ENCODE assay signal across 2 cellular contexts in the genomic region with DNA sequence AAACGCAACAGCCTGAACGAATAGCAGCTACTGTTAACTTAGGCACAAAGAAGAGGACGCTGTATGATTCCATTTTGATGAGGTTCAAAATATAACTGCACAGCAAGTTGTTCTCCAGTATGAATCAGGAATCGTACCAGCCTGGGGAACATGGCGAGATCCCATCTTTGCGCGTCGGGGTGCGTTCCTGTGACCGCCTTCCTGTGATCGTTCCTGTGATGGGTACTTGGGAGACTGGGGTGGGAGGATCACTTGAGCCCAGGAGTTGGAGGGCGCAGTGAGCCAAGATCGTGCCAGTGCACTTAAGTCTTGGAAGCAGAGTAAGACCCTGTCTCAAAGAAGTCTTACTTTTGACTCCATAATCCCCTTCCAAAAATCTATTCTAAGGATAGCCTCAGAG.
TF ChIP-seq lines count a peak whose summit lies in the region.

No MANE protein-coding gene starts in this region.

TF ChIP-seq in SK-N-SH, 30 proteins besides CTCF, POLR2A, EP300 and RAD21 (continued from another document):
- TF ChIP-seq, protein P1, sequence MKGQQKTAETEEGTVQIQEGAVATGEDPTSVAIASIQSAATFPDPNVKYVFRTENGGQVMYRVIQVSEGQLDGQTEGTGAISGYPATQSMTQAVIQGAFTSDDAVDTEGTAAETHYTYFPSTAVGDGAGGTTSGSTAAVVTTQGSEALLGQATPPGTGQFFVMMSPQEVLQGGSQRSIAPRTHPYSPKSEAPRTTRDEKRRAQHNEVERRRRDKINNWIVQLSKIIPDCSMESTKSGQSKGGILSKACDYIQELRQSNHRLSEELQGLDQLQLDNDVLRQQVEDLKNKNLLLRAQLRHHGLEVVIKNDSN (IDR thresholded peaks at IDR 0.05; ENCODE audit: borderline replicate concordance, low read depth): no peak
- TF ChIP-seq, protein P2, sequence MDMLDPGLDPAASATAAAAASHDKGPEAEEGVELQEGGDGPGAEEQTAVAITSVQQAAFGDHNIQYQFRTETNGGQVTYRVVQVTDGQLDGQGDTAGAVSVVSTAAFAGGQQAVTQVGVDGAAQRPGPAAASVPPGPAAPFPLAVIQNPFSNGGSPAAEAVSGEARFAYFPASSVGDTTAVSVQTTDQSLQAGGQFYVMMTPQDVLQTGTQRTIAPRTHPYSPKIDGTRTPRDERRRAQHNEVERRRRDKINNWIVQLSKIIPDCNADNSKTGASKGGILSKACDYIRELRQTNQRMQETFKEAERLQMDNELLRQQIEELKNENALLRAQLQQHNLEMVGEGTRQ (IDR thresholded peaks at IDR 0.05; ENCODE audit: borderline replicate concordance, low read depth, low read length): no peak
- TF ChIP-seq NRF1 (IDR thresholded peaks at IDR 0.05; ENCODE audit: low read depth, low read length) (no peak), SMC3 (IDR thresholded peaks at IDR 0.05; ENCODE audit: low read depth, low read length) (no peak), TAF1 (IDR thresholded peaks at IDR 0.05; ENCODE audit: borderline replicate concordance, low read depth, low read length) (no peak), CHD2 (IDR thresholded peaks at IDR 0.05; ENCODE audit: low read length, partially characterized antibody) (no peak), ELF1 (IDR thresholded peaks at IDR 0.05) (no peak), JUND (IDR thresholded peaks at IDR 0.05) (no peak), TEAD4 (IDR thresholded peaks at IDR 0.05; ENCODE audit: borderline replicate concordance, insufficient read depth) (no peak), RXRA (IDR thresholded peaks at IDR 0.05; ENCODE audit: borderline replicate concordance, low read depth) (no peak)
- TF ChIP-seq, protein P3, sequence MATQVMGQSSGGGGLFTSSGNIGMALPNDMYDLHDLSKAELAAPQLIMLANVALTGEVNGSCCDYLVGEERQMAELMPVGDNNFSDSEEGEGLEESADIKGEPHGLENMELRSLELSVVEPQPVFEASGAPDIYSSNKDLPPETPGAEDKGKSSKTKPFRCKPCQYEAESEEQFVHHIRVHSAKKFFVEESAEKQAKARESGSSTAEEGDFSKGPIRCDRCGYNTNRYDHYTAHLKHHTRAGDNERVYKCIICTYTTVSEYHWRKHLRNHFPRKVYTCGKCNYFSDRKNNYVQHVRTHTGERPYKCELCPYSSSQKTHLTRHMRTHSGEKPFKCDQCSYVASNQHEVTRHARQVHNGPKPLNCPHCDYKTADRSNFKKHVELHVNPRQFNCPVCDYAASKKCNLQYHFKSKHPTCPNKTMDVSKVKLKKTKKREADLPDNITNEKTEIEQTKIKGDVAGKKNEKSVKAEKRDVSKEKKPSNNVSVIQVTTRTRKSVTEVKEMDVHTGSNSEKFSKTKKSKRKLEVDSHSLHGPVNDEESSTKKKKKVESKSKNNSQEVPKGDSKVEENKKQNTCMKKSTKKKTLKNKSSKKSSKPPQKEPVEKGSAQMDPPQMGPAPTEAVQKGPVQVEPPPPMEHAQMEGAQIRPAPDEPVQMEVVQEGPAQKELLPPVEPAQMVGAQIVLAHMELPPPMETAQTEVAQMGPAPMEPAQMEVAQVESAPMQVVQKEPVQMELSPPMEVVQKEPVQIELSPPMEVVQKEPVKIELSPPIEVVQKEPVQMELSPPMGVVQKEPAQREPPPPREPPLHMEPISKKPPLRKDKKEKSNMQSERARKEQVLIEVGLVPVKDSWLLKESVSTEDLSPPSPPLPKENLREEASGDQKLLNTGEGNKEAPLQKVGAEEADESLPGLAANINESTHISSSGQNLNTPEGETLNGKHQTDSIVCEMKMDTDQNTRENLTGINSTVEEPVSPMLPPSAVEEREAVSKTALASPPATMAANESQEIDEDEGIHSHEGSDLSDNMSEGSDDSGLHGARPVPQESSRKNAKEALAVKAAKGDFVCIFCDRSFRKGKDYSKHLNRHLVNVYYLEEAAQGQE (IDR thresholded peaks at IDR 0.05; ENCODE audit: low read depth, low read length): no peak

TF ChIP-seq in SK-N-SH treated with all-trans-retinoic acid at 6 μM for 48 hours, 23 proteins besides CTCF, POLR2A, EP300 and RAD21 (continued from another document):
- TF ChIP-seq, protein P4, sequence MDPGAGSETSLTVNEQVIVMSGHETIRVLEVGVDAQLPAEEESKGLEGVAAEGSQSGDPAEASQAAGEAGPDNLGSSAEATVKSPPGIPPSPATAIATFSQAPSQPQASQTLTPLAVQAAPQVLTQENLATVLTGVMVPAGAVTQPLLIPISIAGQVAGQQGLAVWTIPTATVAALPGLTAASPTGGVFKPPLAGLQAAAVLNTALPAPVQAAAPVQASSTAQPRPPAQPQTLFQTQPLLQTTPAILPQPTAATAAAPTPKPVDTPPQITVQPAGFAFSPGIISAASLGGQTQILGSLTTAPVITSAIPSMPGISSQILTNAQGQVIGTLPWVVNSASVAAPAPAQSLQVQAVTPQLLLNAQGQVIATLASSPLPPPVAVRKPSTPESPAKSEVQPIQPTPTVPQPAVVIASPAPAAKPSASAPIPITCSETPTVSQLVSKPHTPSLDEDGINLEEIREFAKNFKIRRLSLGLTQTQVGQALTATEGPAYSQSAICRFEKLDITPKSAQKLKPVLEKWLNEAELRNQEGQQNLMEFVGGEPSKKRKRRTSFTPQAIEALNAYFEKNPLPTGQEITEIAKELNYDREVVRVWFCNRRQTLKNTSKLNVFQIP (CRISPR knock-in tag; IDR thresholded peaks at IDR 0.05; ENCODE audit: borderline replicate concordance, low read depth): no peak
- no peak for TF ChIP-seq ISL1 (CRISPR knock-in tag; IDR thresholded peaks at IDR 0.05)
- no peak for TF ChIP-seq TOX (CRISPR knock-in tag; IDR thresholded peaks at IDR 0.05; ENCODE audit: borderline replicate concordance)
- TF ChIP-seq BACH2 (CRISPR knock-in tag; IDR thresholded peaks at IDR 0.05; ENCODE audit: borderline replicate concordance): no peak
- TF ChIP-seq PPARA (CRISPR knock-in tag; IDR thresholded peaks at IDR 0.05; ENCODE audit: borderline replicate concordance): no peak
- TF ChIP-seq, protein P5, sequence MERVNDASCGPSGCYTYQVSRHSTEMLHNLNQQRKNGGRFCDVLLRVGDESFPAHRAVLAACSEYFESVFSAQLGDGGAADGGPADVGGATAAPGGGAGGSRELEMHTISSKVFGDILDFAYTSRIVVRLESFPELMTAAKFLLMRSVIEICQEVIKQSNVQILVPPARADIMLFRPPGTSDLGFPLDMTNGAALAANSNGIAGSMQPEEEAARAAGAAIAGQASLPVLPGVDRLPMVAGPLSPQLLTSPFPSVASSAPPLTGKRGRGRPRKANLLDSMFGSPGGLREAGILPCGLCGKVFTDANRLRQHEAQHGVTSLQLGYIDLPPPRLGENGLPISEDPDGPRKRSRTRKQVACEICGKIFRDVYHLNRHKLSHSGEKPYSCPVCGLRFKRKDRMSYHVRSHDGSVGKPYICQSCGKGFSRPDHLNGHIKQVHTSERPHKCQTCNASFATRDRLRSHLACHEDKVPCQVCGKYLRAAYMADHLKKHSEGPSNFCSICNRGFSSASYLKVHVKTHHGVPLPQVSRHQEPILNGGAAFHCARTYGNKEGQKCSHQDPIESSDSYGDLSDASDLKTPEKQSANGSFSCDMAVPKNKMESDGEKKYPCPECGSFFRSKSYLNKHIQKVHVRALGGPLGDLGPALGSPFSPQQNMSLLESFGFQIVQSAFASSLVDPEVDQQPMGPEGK (CRISPR knock-in tag; IDR thresholded peaks at IDR 0.05; ENCODE audit: borderline replicate concordance): no peak
- no peak for TF ChIP-seq GLIS3 (CRISPR knock-in tag; IDR thresholded peaks at IDR 0.05)
- TF ChIP-seq RARB (CRISPR knock-in tag; IDR thresholded peaks at IDR 0.05): no peak
- no peak for TF ChIP-seq SNAI2 (CRISPR knock-in tag; IDR thresholded peaks at IDR 0.05)
- TF ChIP-seq ESRRG (CRISPR knock-in tag; IDR thresholded peaks at IDR 0.05): no peak
- TF ChIP-seq, protein P6, sequence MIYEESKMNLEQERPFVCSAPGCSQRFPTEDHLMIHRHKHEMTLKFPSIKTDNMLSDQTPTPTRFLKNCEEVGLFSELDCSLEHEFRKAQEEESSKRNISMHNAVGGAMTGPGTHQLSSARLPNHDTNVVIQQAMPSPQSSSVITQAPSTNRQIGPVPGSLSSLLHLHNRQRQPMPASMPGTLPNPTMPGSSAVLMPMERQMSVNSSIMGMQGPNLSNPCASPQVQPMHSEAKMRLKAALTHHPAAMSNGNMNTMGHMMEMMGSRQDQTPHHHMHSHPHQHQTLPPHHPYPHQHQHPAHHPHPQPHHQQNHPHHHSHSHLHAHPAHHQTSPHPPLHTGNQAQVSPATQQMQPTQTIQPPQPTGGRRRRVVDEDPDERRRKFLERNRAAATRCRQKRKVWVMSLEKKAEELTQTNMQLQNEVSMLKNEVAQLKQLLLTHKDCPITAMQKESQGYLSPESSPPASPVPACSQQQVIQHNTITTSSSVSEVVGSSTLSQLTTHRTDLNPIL (CRISPR knock-in tag; IDR thresholded peaks at IDR 0.05; ENCODE audit: low read depth): no peak
- TF ChIP-seq, protein P7, sequence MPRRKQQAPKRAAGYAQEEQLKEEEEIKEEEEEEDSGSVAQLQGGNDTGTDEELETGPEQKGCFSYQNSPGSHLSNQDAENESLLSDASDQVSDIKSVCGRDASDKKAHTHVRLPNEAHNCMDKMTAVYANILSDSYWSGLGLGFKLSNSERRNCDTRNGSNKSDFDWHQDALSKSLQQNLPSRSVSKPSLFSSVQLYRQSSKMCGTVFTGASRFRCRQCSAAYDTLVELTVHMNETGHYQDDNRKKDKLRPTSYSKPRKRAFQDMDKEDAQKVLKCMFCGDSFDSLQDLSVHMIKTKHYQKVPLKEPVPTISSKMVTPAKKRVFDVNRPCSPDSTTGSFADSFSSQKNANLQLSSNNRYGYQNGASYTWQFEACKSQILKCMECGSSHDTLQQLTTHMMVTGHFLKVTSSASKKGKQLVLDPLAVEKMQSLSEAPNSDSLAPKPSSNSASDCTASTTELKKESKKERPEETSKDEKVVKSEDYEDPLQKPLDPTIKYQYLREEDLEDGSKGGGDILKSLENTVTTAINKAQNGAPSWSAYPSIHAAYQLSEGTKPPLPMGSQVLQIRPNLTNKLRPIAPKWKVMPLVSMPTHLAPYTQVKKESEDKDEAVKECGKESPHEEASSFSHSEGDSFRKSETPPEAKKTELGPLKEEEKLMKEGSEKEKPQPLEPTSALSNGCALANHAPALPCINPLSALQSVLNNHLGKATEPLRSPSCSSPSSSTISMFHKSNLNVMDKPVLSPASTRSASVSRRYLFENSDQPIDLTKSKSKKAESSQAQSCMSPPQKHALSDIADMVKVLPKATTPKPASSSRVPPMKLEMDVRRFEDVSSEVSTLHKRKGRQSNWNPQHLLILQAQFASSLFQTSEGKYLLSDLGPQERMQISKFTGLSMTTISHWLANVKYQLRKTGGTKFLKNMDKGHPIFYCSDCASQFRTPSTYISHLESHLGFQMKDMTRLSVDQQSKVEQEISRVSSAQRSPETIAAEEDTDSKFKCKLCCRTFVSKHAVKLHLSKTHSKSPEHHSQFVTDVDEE (CRISPR knock-in tag; IDR thresholded peaks at IDR 0.05): no peak
- no peak for TF ChIP-seq ZFP3 (CRISPR knock-in tag; IDR thresholded peaks at IDR 0.05)
- TF ChIP-seq OSR1 (CRISPR knock-in tag; IDR thresholded peaks at IDR 0.05): no peak
